In genomic region chr9:136527131-136527530, GRCh38 we compare ENCODE assay signal across 2 cellular contexts.
TF ChIP-seq lines count a peak whose summit lies in the region.

No MANE protein-coding gene starts in this region.

TF ChIP-seq in K562, 482 proteins besides CTCF, POLR2A, EP300 and RAD21:
- no peak for TF ChIP-seq ZNF586 (CRISPR knock-in tag; conservative IDR thresholded peaks at IDR 0.05)
- TF ChIP-seq RB1 (IDR thresholded peaks at IDR 0.05; ENCODE audit: low read depth): no peak
- TF ChIP-seq EZH2 (IDR thresholded peaks at IDR 0.05; ENCODE audit: borderline replicate concordance, low read depth, low read length): no peak
- no peak for TF ChIP-seq PHTF2 (CRISPR knock-in tag; IDR thresholded peaks at IDR 0.05)
- no peak for TF ChIP-seq FIP1L1 (IDR thresholded peaks at IDR 0.05; ENCODE audit: low read depth, low read length, poor library complexity, severe bottlenecking)
- TF ChIP-seq HNRNPL (IDR thresholded peaks at IDR 0.05; ENCODE audit: low read depth, low read length): 0 out of 2 replicates have a peak, but pooled peaks have one; percentile 4
- no peak for TF ChIP-seq SMARCE1 (IDR thresholded peaks at IDR 0.05)
- no peak for TF ChIP-seq ZNF224 (CRISPR knock-in tag; IDR thresholded peaks at IDR 0.05)
- TF ChIP-seq ZBED1 (IDR thresholded peaks at IDR 0.05): no peak
- no peak for TF ChIP-seq PCBP1 (IDR thresholded peaks at IDR 0.05; ENCODE audit: low read depth, low read length, poor library complexity, severe bottlenecking)
- TF ChIP-seq RCOR1 (IDR thresholded peaks at IDR 0.05; ENCODE audit: borderline replicate concordance in 1 of 2, low read depth in 2 of 2, low read length in 2 of 2): no peak
- TF ChIP-seq ELF2 (CRISPR knock-in tag; IDR thresholded peaks at IDR 0.05): no peak
- 0 out of 2 replicates have a peak, but pooled peaks have one; percentile 12 for TF ChIP-seq POLR2G (IDR thresholded peaks at IDR 0.05; ENCODE audit: low read depth, low read length)
- no peak for TF ChIP-seq HIVEP1 (CRISPR knock-in tag; IDR thresholded peaks at IDR 0.05)
- no peak for TF ChIP-seq THRAP3 (IDR thresholded peaks at IDR 0.05; ENCODE audit: borderline replicate concordance)
- TF ChIP-seq ZNF766 (CRISPR knock-in tag; conservative IDR thresholded peaks at IDR 0.05): no peak
- TF ChIP-seq ELK1 (CRISPR knock-in tag; IDR thresholded peaks at IDR 0.05): no peak
- no peak for TF ChIP-seq GTF2B (IDR thresholded peaks at IDR 0.05; ENCODE audit: extremely low read depth, insufficient read length)
- TF ChIP-seq CC2D1A (IDR thresholded peaks at IDR 0.05): no peak
- no peak for TF ChIP-seq TAF1 (IDR thresholded peaks at IDR 0.05; ENCODE audit: control insufficient read depth, extremely low read depth, insufficient read depth, low read length, severe bottlenecking)
- TF ChIP-seq RBFOX2 (IDR thresholded peaks at IDR 0.05; ENCODE audit: low read depth, low read length): 0 out of 2 replicates have a peak, but pooled peaks have one; percentile 22

TF ChIP-seq in GM23338, 12 proteins besides CTCF, POLR2A, EP300 and RAD21:
- TF ChIP-seq ZNF331 (CRISPR knock-in tag; IDR thresholded peaks at IDR 0.05; ENCODE audit: low read depth) (no peak), CREB1 (CRISPR knock-in tag; IDR thresholded peaks at IDR 0.05; ENCODE audit: low read depth) (no peak), POLR2AphosphoS5 (IDR thresholded peaks at IDR 0.05; ENCODE audit: low read depth) (no peak), JUNB (IDR thresholded peaks at IDR 0.05; ENCODE audit: unreplicated experiment) (no peak), ZNF114 (CRISPR knock-in tag; IDR thresholded peaks at IDR 0.05) (no peak), STAT1 (IDR thresholded peaks at IDR 0.05; ENCODE audit: unreplicated experiment) (no peak), EZH2phosphoT487 (IDR thresholded peaks at IDR 0.05; ENCODE audit: unreplicated experiment) (no peak), ETS1 (IDR thresholded peaks at IDR 0.05) (no peak), EZH2 (IDR thresholded peaks at IDR 0.05; ENCODE audit: low read depth, unreplicated experiment) (no peak), NANOG (IDR thresholded peaks at IDR 0.05; ENCODE audit: borderline replicate concordance) (no peak), REST (IDR thresholded peaks at IDR 0.05; ENCODE audit: unreplicated experiment) (no peak), ZNF462 (CRISPR knock-in tag; IDR thresholded peaks at IDR 0.05) (no peak)
